Comparison of ENCODE assay signal across 11 cellular contexts in the genomic region with DNA sequence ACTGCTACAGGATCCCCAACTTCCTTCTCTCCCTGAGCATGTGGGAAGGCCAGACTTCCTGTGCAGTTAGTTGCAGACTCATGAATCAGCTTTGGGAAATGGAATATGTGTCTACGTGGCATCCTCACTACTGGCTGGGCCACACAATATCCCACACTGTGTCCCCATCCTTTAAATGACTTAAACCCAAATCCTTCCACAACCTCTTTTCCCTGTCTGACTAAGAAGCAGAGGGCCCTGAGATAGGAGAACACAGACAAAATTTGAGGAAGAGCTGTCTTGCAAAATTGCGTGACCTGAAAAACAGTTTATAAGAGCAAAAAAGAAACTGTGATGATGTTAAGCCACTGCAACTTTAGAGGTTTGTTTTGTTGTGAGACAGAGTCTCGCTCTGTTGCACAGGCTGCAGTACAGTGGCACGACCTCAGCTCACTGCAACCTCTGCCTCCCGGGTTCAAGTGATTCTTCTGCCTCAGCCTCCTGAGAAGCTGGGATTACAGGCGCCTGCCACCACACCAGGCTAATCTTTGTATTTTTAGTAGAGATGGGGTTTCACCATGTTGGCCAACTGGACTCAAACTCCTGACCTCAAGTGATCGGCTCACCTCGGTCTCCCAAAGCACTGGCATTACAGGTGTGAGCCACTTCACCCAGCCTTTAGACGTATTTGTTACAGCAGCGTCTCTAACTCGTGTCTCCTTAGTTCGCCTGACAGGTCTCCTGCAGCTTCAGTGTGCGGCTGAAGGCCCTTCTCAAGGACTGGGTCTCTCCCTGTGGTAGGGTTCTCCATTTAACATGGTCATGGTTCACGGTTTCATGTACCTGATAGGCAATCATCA.
A peak's percentile ranks its signal among the peaks of the same experiment; 100 is the strongest.
DNase-seq lines count a peak whose midpoint lies in the region; ATAC-seq and TF ChIP-seq lines count a peak whose summit lies in the region.
"Had no signal": no experiment of that assay in that cellular context is flagged by ENCODE, and none has a peak within 500 bp of the region (broad histone marks: within the 10 kb centered on the region; RNA-seq: fewer than 3 reads in every experiment).

No MANE protein-coding gene starts in this region.

- no peaks in the 10 kb centered on the region for H3K27me3 ChIP-seq in DOHH2 (ENCODE audit: control insufficient read depth, low read length)
- no peaks in the 10 kb centered on the region for H3K27me3 ChIP-seq in OCI-LY3 (ENCODE audit: low read depth, low read length)

- H4K20me1 ChIP-seq in DOHH2 (ENCODE audit: control insufficient read depth, insufficient read depth, low read depth, low read length): no peaks in the 10 kb centered on the region
- no peaks in the 10 kb centered on the region for H4K20me1 ChIP-seq in OCI-LY3 (ENCODE audit: insufficient read depth, low read length)

- H3K36me3 ChIP-seq in DOHH2 (ENCODE audit: control insufficient read depth, low read length): no peaks in the 10 kb centered on the region
- no peaks in the 10 kb centered on the region for H3K36me3 ChIP-seq in OCI-LY3 (replicated peaks; ENCODE audit: low read depth, low read length)
- H3K36me3 ChIP-seq: WERI-Rb-1 had no signal

- TF ChIP-seq CTCF in DOHH2 (IDR thresholded peaks at IDR 0.05; ENCODE audit: low read depth, low read length, poor library complexity, severe bottlenecking): no peak
- no peak for TF ChIP-seq CTCF in OCI-LY3 (IDR thresholded peaks at IDR 0.05; ENCODE audit: low read depth, low read length)

- DNase-seq in epidermal melanocyte (ENCODE audit: insufficient read length, low spot score) (no peak), HPDE6-E6E7 (ENCODE audit: extremely low spot score) (no peak), NCI-H2196 (lab: John Stamatoyannopoulos, UW; ENCODE audit: unreplicated experiment) (no peak)
- DNase-seq in stimulated activated naive CD4-positive, alpha-beta T cell treated with Interleukin-2 at 50 U/mL for 16 hours (lab: John Stamatoyannopoulos, UW): no peak
- DNase-seq: activated gamma-delta T cell; effector CD8-positive, alpha-beta T cell; WERI-Rb-1 had no signal

- ATAC-seq in GM19452 (IDR thresholded peaks at IDR 0.05; ENCODE audit: unreplicated experiment) (peak; percentile 84), HG02981 (IDR thresholded peaks at IDR 0.05; ENCODE audit: unreplicated experiment) (peak; percentile 71)

- H3K79me2 ChIP-seq in DOHH2 (ENCODE audit: control insufficient read depth, low read length) (no peaks in the 10 kb centered on the region), OCI-LY3 (ENCODE audit: low read length) (no peaks in the 10 kb centered on the region)

- H3K9me3 ChIP-seq in DOHH2 (ENCODE audit: control insufficient read depth, insufficient read depth, low read length): no peaks in the 10 kb centered on the region
- no peaks in the 10 kb centered on the region for H3K9me3 ChIP-seq in OCI-LY3 (ENCODE audit: insufficient read depth, low read length)

- no peaks in the 10 kb centered on the region for H3K9me2 ChIP-seq in DOHH2 (replicated peaks; ENCODE audit: control insufficient read depth, low read length)

- H3K4me3 ChIP-seq in DOHH2 (ENCODE audit: low read length): peak overlapping the region; percentile 34
- H3K4me3 ChIP-seq in OCI-LY3 (ENCODE audit: low read length): no peak overlapping the region

- peaks cover 5% of the 10 kb centered on the region; the same call in 1 of the 2 replicates for H3F3A ChIP-seq in DOHH2 (ENCODE audit: control insufficient read depth, insufficient read depth)

- H3K4me2 ChIP-seq in DOHH2 (ENCODE audit: low read length): peak overlapping the region; percentile 67
- 0 out of 2 replicates have a peak overlapping the region, but pooled peaks have one; percentile 7 for H3K4me2 ChIP-seq in OCI-LY3 (ENCODE audit: low read length)

- no peak overlapping the region for H2AFZ ChIP-seq in OCI-LY3 (ENCODE audit: low read depth, low read length)

- H3K27ac ChIP-seq in DOHH2 (ENCODE audit: low read depth, low read length) (peak overlapping the region; percentile 69), OCI-LY3 (ENCODE audit: low read length) (no peak overlapping the region)
- H3K27ac ChIP-seq: WERI-Rb-1 had no signal

- H3K9ac ChIP-seq in OCI-LY3 (ENCODE audit: low read length): no peak overlapping the region

- H3K4me1 ChIP-seq in DOHH2 (ENCODE audit: control insufficient read depth, low read length): peaks cover 40% of the 10 kb centered on the region
- peaks cover 16% of the 10 kb centered on the region for H3K4me1 ChIP-seq in OCI-LY3 (ENCODE audit: low read length)
